In genomic region chr2:28433935-28434599, GRCh38 we compare ENCODE assay signal across 2 cellular contexts.
A peak's percentile ranks its signal among the peaks of the same experiment; 100 is the strongest.
TF ChIP-seq lines count a peak whose summit lies in the region.

No MANE protein-coding gene starts in this region.

TF ChIP-seq in GM23338, 12 proteins besides CTCF, POLR2A, EP300 and RAD21:
- TF ChIP-seq EZH2phosphoT487 (IDR thresholded peaks at IDR 0.05; ENCODE audit: unreplicated experiment) (no peak), STAT1 (IDR thresholded peaks at IDR 0.05; ENCODE audit: unreplicated experiment) (no peak), NANOG (IDR thresholded peaks at IDR 0.05; ENCODE audit: borderline replicate concordance) (no peak), ZNF331 (CRISPR knock-in tag; IDR thresholded peaks at IDR 0.05; ENCODE audit: low read depth) (no peak), POLR2AphosphoS5 (IDR thresholded peaks at IDR 0.05; ENCODE audit: low read depth) (no peak), CREB1 (CRISPR knock-in tag; IDR thresholded peaks at IDR 0.05; ENCODE audit: low read depth) (no peak), JUNB (IDR thresholded peaks at IDR 0.05; ENCODE audit: unreplicated experiment) (no peak), ETS1 (IDR thresholded peaks at IDR 0.05) (no peak), EZH2 (IDR thresholded peaks at IDR 0.05; ENCODE audit: low read depth, unreplicated experiment) (no peak), ZNF114 (CRISPR knock-in tag; IDR thresholded peaks at IDR 0.05) (no peak)
- TF ChIP-seq, protein P1, sequence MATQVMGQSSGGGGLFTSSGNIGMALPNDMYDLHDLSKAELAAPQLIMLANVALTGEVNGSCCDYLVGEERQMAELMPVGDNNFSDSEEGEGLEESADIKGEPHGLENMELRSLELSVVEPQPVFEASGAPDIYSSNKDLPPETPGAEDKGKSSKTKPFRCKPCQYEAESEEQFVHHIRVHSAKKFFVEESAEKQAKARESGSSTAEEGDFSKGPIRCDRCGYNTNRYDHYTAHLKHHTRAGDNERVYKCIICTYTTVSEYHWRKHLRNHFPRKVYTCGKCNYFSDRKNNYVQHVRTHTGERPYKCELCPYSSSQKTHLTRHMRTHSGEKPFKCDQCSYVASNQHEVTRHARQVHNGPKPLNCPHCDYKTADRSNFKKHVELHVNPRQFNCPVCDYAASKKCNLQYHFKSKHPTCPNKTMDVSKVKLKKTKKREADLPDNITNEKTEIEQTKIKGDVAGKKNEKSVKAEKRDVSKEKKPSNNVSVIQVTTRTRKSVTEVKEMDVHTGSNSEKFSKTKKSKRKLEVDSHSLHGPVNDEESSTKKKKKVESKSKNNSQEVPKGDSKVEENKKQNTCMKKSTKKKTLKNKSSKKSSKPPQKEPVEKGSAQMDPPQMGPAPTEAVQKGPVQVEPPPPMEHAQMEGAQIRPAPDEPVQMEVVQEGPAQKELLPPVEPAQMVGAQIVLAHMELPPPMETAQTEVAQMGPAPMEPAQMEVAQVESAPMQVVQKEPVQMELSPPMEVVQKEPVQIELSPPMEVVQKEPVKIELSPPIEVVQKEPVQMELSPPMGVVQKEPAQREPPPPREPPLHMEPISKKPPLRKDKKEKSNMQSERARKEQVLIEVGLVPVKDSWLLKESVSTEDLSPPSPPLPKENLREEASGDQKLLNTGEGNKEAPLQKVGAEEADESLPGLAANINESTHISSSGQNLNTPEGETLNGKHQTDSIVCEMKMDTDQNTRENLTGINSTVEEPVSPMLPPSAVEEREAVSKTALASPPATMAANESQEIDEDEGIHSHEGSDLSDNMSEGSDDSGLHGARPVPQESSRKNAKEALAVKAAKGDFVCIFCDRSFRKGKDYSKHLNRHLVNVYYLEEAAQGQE (IDR thresholded peaks at IDR 0.05; ENCODE audit: unreplicated experiment) = no peak
- TF ChIP-seq, protein P2, sequence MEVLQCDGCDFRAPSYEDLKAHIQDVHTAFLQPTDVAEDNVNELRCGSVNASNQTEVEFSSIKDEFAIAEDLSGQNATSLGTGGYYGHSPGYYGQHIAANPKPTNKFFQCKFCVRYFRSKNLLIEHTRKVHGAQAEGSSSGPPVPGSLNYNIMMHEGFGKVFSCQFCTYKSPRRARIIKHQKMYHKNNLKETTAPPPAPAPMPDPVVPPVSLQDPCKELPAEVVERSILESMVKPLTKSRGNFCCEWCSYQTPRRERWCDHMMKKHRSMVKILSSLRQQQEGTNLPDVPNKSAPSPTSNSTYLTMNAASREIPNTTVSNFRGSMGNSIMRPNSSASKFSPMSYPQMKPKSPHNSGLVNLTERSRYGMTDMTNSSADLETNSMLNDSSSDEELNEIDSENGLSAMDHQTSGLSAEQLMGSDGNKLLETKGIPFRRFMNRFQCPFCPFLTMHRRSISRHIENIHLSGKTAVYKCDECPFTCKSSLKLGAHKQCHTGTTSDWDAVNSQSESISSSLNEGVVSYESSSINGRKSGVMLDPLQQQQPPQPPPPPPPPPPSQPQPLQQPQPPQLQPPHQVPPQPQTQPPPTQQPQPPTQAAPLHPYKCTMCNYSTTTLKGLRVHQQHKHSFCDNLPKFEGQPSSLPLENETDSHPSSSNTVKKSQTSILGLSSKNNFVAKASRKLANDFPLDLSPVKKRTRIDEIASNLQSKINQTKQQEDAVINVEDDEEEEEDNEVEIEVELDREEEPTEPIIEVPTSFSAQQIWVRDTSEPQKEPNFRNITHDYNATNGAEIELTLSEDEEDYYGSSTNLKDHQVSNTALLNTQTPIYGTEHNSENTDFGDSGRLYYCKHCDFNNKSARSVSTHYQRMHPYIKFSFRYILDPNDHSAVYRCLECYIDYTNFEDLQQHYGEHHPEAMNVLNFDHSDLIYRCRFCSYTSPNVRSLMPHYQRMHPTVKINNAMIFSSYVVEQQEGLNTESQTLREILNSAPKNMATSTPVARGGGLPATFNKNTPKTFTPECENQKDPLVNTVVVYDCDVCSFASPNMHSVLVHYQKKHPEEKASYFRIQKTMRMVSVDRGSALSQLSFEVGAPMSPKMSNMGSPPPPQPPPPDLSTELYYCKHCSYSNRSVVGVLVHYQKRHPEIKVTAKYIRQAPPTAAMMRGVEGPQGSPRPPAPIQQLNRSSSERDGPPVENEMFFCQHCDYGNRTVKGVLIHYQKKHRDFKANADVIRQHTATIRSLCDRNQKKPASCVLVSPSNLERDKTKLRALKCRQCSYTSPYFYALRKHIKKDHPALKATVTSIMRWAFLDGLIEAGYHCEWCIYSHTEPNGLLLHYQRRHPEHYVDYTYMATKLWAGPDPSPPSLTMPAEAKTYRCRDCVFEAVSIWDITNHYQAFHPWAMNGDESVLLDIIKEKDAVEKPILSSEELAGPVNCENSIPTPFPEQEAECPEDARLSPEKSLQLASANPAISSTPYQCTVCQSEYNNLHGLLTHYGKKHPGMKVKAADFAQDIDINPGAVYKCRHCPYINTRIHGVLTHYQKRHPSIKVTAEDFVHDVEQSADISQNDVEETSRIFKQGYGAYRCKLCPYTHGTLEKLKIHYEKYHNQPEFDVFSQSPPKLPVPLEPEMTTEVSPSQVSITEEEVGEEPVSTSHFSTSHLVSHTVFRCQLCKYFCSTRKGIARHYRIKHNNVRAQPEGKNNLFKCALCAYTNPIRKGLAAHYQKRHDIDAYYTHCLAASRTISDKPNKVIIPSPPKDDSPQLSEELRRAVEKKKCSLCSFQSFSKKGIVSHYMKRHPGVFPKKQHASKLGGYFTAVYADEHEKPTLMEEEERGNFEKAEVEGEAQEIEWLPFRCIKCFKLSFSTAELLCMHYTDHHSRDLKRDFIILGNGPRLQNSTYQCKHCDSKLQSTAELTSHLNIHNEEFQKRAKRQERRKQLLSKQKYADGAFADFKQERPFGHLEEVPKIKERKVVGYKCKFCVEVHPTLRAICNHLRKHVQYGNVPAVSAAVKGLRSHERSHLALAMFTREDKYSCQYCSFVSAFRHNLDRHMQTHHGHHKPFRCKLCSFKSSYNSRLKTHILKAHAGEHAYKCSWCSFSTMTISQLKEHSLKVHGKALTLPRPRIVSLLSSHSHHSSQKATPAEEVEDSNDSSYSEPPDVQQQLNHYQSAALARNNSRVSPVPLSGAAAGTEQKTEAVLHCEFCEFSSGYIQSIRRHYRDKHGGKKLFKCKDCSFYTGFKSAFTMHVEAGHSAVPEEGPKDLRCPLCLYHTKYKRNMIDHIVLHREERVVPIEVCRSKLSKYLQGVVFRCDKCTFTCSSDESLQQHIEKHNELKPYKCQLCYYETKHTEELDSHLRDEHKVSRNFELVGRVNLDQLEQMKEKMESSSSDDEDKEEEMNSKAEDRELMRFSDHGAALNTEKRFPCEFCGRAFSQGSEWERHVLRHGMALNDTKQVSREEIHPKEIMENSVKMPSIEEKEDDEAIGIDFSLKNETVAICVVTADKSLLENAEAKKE (CRISPR knock-in tag; IDR thresholded peaks at IDR 0.05) = no peak

TF ChIP-seq in K562, 482 proteins besides CTCF, POLR2A, EP300 and RAD21 (continues in another document):
- TF ChIP-seq FOXJ3 (CRISPR knock-in tag; IDR thresholded peaks at IDR 0.05) (no peak), MAFK (IDR thresholded peaks at IDR 0.05; ENCODE audit: low read length) (peak; percentile 72), NR3C1 (CRISPR knock-in tag; IDR thresholded peaks at IDR 0.05) (no peak), FUS (optimal IDR thresholded peaks at IDR 0.05; ENCODE audit: low read depth, low read length) (no peak), ZNF830 (CRISPR knock-in tag; IDR thresholded peaks at IDR 0.05) (no peak), SLC30A9 (CRISPR knock-in tag; IDR thresholded peaks at IDR 0.05) (no peak), ZNF408 (CRISPR knock-in tag; IDR thresholded peaks at IDR 0.05; ENCODE audit: low read depth) (no peak), ATF3 (IDR thresholded peaks at IDR 0.05) (peak; percentile 36; the same call in 1 of the 2 replicates), ATF3 (CRISPR knock-in tag; conservative IDR thresholded peaks at IDR 0.05) (no peak), PML (IDR thresholded peaks at IDR 0.05; ENCODE audit: low read length) (no peak), ZFP36 (IDR thresholded peaks at IDR 0.05; ENCODE audit: low read depth, low read length, partially characterized antibody) (no peak), ZNF79 (CRISPR knock-in tag; IDR thresholded peaks at IDR 0.05; ENCODE audit: low read depth) (no peak), PTBP1 (IDR thresholded peaks at IDR 0.05; ENCODE audit: low read depth, low read length) (no peak), GTF2A2 (tag; IDR thresholded peaks at IDR 0.05) (no peak), TRIM28 (IDR thresholded peaks at IDR 0.05) (no peak), ZNF175 (CRISPR knock-in tag; IDR thresholded peaks at IDR 0.05; ENCODE audit: low read depth) (no peak), SMARCC2 (IDR thresholded peaks at IDR 0.05; ENCODE audit: low read depth) (no peak), SMAD3 (CRISPR knock-in tag; conservative IDR thresholded peaks at IDR 0.05) (no peak), CREM (IDR thresholded peaks at IDR 0.05; ENCODE audit: low read depth) (no peak), BRD4 (IDR thresholded peaks at IDR 0.05) (no peak), ZNF263 (CRISPR knock-in tag; IDR thresholded peaks at IDR 0.05; ENCODE audit: borderline replicate concordance) (no peak), ZNF316 (IDR thresholded peaks at IDR 0.05) (peak; percentile 90), HDAC8 (tag; IDR thresholded peaks at IDR 0.05) (no peak), CXXC5 (CRISPR knock-in tag; IDR thresholded peaks at IDR 0.05) (no peak), HNRNPUL1 (IDR thresholded peaks at IDR 0.05; ENCODE audit: low read length) (no peak), SRSF7 (optimal IDR thresholded peaks at IDR 0.05; ENCODE audit: low read depth, low read length) (no peak), KLF1 (tag; IDR thresholded peaks at IDR 0.05) (no peak)
- TF ChIP-seq, protein P3, sequence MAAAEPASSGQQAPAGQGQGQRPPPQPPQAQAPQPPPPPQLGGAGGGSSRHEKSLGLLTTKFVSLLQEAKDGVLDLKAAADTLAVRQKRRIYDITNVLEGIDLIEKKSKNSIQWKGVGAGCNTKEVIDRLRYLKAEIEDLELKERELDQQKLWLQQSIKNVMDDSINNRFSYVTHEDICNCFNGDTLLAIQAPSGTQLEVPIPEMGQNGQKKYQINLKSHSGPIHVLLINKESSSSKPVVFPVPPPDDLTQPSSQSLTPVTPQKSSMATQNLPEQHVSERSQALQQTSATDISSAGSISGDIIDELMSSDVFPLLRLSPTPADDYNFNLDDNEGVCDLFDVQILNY (CRISPR knock-in tag; IDR thresholded peaks at IDR 0.05) = no peak
- TF ChIP-seq, protein P4, sequence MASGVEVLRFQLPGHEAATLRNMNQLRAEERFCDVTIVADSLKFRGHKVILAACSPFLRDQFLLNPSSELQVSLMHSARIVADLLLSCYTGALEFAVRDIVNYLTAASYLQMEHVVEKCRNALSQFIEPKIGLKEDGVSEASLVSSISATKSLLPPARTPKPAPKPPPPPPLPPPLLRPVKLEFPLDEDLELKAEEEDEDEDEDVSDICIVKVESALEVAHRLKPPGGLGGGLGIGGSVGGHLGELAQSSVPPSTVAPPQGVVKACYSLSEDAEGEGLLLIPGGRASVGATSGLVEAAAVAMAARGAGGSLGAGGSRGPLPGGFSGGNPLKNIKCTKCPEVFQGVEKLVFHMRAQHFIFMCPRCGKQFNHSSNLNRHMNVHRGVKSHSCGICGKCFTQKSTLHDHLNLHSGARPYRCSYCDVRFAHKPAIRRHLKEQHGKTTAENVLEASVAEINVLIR (CRISPR knock-in tag; IDR thresholded peaks at IDR 0.05) = no peak
- TF ChIP-seq, protein P5, sequence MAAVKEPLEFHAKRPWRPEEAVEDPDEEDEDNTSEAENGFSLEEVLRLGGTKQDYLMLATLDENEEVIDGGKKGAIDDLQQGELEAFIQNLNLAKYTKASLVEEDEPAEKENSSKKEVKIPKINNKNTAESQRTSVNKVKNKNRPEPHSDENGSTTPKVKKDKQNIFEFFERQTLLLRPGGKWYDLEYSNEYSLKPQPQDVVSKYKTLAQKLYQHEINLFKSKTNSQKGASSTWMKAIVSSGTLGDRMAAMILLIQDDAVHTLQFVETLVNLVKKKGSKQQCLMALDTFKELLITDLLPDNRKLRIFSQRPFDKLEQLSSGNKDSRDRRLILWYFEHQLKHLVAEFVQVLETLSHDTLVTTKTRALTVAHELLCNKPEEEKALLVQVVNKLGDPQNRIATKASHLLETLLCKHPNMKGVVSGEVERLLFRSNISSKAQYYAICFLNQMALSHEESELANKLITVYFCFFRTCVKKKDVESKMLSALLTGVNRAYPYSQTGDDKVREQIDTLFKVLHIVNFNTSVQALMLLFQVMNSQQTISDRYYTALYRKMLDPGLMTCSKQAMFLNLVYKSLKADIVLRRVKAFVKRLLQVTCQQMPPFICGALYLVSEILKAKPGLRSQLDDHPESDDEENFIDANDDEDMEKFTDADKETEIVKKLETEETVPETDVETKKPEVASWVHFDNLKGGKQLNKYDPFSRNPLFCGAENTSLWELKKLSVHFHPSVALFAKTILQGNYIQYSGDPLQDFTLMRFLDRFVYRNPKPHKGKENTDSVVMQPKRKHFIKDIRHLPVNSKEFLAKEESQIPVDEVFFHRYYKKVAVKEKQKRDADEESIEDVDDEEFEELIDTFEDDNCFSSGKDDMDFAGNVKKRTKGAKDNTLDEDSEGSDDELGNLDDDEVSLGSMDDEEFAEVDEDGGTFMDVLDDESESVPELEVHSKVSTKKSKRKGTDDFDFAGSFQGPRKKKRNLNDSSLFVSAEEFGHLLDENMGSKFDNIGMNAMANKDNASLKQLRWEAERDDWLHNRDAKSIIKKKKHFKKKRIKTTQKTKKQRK (IDR thresholded peaks at IDR 0.05; ENCODE audit: borderline replicate concordance, low read depth, low read length) = no peak
- TF ChIP-seq, protein P6, sequence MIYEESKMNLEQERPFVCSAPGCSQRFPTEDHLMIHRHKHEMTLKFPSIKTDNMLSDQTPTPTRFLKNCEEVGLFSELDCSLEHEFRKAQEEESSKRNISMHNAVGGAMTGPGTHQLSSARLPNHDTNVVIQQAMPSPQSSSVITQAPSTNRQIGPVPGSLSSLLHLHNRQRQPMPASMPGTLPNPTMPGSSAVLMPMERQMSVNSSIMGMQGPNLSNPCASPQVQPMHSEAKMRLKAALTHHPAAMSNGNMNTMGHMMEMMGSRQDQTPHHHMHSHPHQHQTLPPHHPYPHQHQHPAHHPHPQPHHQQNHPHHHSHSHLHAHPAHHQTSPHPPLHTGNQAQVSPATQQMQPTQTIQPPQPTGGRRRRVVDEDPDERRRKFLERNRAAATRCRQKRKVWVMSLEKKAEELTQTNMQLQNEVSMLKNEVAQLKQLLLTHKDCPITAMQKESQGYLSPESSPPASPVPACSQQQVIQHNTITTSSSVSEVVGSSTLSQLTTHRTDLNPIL (CRISPR knock-in tag; IDR thresholded peaks at IDR 0.05) = no peak
- TF ChIP-seq, protein P7, sequence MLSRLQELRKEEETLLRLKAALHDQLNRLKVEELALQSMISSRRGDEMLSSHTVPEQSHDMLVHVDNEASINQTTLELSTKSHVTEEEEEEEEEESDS (CRISPR knock-in tag; IDR thresholded peaks at IDR 0.05) = no peak
